ENCODE assay signal across 1 cellular context in genomic region chr18:63311481-63312409, GRCh38.
TF ChIP-seq lines count a peak whose summit lies in the region.

No MANE protein-coding gene starts in this region.

TF ChIP-seq in GM12878, 131 proteins besides CTCF, POLR2A, EP300 and RAD21 (continues in another document):
- TF ChIP-seq REST (IDR thresholded peaks at IDR 0.05; ENCODE audit: low read depth, low read length), result no peak
- TF ChIP-seq NBN (IDR thresholded peaks at IDR 0.05), result peak; percentile 93; the same call in 1 of the 2 replicates
- TF ChIP-seq MTA3 (IDR thresholded peaks at IDR 0.05; ENCODE audit: borderline replicate concordance, low read length), result no peak
- TF ChIP-seq RB1 (IDR thresholded peaks at IDR 0.05; ENCODE audit: borderline replicate concordance), result no peak
- peak; percentile 71 for TF ChIP-seq ZNF24 (IDR thresholded peaks at IDR 0.05)
- TF ChIP-seq TCF12 (IDR thresholded peaks at IDR 0.05; ENCODE audit: low read depth, low read length), result peak; percentile 85
- 0 out of 4 replicates have a peak, but pooled peaks of 1 of the 2 experiments have one; percentile 52 for TF ChIP-seq SRF (IDR thresholded peaks at IDR 0.05; ENCODE audit: low read depth in 2 of 2, low read length in 2 of 2)
- TF ChIP-seq DPF2 (IDR thresholded peaks at IDR 0.05), result peak; percentile 75; the same call in 1 of the 2 replicates
- TF ChIP-seq NFIC (IDR thresholded peaks at IDR 0.05; ENCODE audit: low read depth, low read length), result no peak
- peak; percentile 43; the same call in 1 of the 2 replicates for TF ChIP-seq JUNB (IDR thresholded peaks at IDR 0.05)
- no peak; the same call in none of the 2 replicates for TF ChIP-seq TBL1XR1 (IDR thresholded peaks at IDR 0.05; ENCODE audit: low read depth, low read length)
- TF ChIP-seq, protein P1, sequence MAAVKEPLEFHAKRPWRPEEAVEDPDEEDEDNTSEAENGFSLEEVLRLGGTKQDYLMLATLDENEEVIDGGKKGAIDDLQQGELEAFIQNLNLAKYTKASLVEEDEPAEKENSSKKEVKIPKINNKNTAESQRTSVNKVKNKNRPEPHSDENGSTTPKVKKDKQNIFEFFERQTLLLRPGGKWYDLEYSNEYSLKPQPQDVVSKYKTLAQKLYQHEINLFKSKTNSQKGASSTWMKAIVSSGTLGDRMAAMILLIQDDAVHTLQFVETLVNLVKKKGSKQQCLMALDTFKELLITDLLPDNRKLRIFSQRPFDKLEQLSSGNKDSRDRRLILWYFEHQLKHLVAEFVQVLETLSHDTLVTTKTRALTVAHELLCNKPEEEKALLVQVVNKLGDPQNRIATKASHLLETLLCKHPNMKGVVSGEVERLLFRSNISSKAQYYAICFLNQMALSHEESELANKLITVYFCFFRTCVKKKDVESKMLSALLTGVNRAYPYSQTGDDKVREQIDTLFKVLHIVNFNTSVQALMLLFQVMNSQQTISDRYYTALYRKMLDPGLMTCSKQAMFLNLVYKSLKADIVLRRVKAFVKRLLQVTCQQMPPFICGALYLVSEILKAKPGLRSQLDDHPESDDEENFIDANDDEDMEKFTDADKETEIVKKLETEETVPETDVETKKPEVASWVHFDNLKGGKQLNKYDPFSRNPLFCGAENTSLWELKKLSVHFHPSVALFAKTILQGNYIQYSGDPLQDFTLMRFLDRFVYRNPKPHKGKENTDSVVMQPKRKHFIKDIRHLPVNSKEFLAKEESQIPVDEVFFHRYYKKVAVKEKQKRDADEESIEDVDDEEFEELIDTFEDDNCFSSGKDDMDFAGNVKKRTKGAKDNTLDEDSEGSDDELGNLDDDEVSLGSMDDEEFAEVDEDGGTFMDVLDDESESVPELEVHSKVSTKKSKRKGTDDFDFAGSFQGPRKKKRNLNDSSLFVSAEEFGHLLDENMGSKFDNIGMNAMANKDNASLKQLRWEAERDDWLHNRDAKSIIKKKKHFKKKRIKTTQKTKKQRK (IDR thresholded peaks at IDR 0.05; ENCODE audit: low read depth, low read length), result no peak
- TF ChIP-seq ZNF207 (IDR thresholded peaks at IDR 0.05; ENCODE audit: borderline replicate concordance), result no peak; the same call in 1 of the 2 replicates
- TF ChIP-seq POU2F2 (IDR thresholded peaks at IDR 0.05; ENCODE audit: borderline replicate concordance, low read depth, low read length), result peak; percentile 74; the same call in 2 of the 3 replicates
- no peak for TF ChIP-seq SREBF2 (IDR thresholded peaks at IDR 0.05; ENCODE audit: low read length)
- TF ChIP-seq NR2C2 (IDR thresholded peaks at IDR 0.05; ENCODE audit: borderline replicate concordance, control insufficient read depth, insufficient read length, low read depth), result no peak
- no peak for TF ChIP-seq CREB1 (IDR thresholded peaks at IDR 0.05; ENCODE audit: low read depth)
- TF ChIP-seq, protein P2, sequence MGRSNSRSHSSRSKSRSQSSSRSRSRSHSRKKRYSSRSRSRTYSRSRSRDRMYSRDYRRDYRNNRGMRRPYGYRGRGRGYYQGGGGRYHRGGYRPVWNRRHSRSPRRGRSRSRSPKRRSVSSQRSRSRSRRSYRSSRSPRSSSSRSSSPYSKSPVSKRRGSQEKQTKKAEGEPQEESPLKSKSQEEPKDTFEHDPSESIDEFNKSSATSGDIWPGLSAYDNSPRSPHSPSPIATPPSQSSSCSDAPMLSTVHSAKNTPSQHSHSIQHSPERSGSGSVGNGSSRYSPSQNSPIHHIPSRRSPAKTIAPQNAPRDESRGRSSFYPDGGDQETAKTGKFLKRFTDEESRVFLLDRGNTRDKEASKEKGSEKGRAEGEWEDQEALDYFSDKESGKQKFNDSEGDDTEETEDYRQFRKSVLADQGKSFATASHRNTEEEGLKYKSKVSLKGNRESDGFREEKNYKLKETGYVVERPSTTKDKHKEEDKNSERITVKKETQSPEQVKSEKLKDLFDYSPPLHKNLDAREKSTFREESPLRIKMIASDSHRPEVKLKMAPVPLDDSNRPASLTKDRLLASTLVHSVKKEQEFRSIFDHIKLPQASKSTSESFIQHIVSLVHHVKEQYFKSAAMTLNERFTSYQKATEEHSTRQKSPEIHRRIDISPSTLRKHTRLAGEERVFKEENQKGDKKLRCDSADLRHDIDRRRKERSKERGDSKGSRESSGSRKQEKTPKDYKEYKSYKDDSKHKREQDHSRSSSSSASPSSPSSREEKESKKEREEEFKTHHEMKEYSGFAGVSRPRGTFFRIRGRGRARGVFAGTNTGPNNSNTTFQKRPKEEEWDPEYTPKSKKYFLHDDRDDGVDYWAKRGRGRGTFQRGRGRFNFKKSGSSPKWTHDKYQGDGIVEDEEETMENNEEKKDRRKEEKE (IDR thresholded peaks at IDR 0.05), result no peak
- peak; percentile 61 for TF ChIP-seq CUX1 (IDR thresholded peaks at IDR 0.05; ENCODE audit: insufficient replicate concordance, low read depth, low read length)
- peak; percentile 54; the same call in 1 of the 2 replicates for TF ChIP-seq YY1 (IDR thresholded peaks at IDR 0.05; ENCODE audit: low read depth, low read length)
- TF ChIP-seq BMI1 (IDR thresholded peaks at IDR 0.05; ENCODE audit: borderline replicate concordance), result peak; percentile 18; the same call in 1 of the 2 replicates
- no peak for TF ChIP-seq ETV6 (conservative IDR thresholded peaks at IDR 0.05 in 1 of 2, IDR thresholded peaks at IDR 0.05 in 1 of 2; ENCODE audit: borderline replicate concordance in 1 of 2, low read depth in 1 of 2)
- TF ChIP-seq HSF1 (IDR thresholded peaks at IDR 0.05; ENCODE audit: low read depth, low read length), result no peak
- TF ChIP-seq, protein P3, sequence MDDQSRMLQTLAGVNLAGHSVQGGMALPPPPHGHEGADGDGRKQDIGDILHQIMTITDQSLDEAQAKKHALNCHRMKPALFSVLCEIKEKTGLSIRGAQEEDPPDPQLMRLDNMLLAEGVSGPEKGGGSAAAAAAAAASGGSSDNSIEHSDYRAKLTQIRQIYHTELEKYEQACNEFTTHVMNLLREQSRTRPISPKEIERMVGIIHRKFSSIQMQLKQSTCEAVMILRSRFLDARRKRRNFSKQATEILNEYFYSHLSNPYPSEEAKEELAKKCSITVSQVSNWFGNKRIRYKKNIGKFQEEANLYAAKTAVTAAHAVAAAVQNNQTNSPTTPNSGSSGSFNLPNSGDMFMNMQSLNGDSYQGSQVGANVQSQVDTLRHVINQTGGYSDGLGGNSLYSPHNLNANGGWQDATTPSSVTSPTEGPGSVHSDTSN (IDR thresholded peaks at IDR 0.05; ENCODE audit: insufficient replicate concordance, low read depth, low read length), result no peak
- TF ChIP-seq, protein P4, sequence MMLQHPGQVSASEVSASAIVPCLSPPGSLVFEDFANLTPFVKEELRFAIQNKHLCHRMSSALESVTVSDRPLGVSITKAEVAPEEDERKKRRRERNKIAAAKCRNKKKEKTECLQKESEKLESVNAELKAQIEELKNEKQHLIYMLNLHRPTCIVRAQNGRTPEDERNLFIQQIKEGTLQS (IDR thresholded peaks at IDR 0.05; ENCODE audit: borderline replicate concordance, extremely low read depth, low read depth, low read length), result no peak
- peak; percentile 51; the same call in 1 of the 2 replicates for TF ChIP-seq CREM (IDR thresholded peaks at IDR 0.05; ENCODE audit: low read depth)
- TF ChIP-seq HCFC1 (IDR thresholded peaks at IDR 0.05; ENCODE audit: low read length), result no peak
- TF ChIP-seq PAX5 (IDR thresholded peaks at IDR 0.05; ENCODE audit: borderline replicate concordance, low read depth, low read length), result peak; percentile 86
- TF ChIP-seq, protein P5, sequence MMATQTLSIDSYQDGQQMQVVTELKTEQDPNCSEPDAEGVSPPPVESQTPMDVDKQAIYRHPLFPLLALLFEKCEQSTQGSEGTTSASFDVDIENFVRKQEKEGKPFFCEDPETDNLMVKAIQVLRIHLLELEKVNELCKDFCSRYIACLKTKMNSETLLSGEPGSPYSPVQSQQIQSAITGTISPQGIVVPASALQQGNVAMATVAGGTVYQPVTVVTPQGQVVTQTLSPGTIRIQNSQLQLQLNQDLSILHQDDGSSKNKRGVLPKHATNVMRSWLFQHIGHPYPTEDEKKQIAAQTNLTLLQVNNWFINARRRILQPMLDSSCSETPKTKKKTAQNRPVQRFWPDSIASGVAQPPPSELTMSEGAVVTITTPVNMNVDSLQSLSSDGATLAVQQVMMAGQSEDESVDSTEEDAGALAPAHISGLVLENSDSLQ (IDR thresholded peaks at IDR 0.05), result peak; percentile 71
- TF ChIP-seq ZBED1 (IDR thresholded peaks at IDR 0.05; ENCODE audit: borderline replicate concordance), result peak; percentile 24; the same call in 1 of the 2 replicates
- no peak for TF ChIP-seq SUPT20H (IDR thresholded peaks at IDR 0.05; ENCODE audit: borderline replicate concordance, control insufficient read depth, low read depth, low read length)
- no peak for TF ChIP-seq NRF1 (conservative IDR thresholded peaks at IDR 0.05; ENCODE audit: low read depth, low read length)
- TF ChIP-seq MXI1 (IDR thresholded peaks at IDR 0.05; ENCODE audit: low read depth, low read length), result peak; percentile 69
- TF ChIP-seq SMAD5 (IDR thresholded peaks at IDR 0.05; ENCODE audit: low read depth), result no peak; the same call in 1 of the 2 replicates
- no peak; the same call in 1 of the 2 replicates for TF ChIP-seq CHD1 (IDR thresholded peaks at IDR 0.05; ENCODE audit: low read depth, low read length)
- no peak for TF ChIP-seq RBBP5 (conservative IDR thresholded peaks at IDR 0.05)
- TF ChIP-seq HDGF (IDR thresholded peaks at IDR 0.05), result no peak
- no peak for TF ChIP-seq PAX8 (IDR thresholded peaks at IDR 0.05)
- TF ChIP-seq CBX3 (IDR thresholded peaks at IDR 0.05; ENCODE audit: borderline replicate concordance, low read depth), result no peak
- TF ChIP-seq FOXM1 (IDR thresholded peaks at IDR 0.05; ENCODE audit: low read depth, low read length), result no peak
- TF ChIP-seq IRF4 (IDR thresholded peaks at IDR 0.05; ENCODE audit: low read depth, low read length), result peak; percentile 63
- TF ChIP-seq EZH2 (IDR thresholded peaks at IDR 0.05; ENCODE audit: borderline replicate concordance, control insufficient read depth, low read depth, low read length), result no peak
